In genomic region chr17:82414548-82415281, GRCh38 we compare ENCODE assay signal across 8 cellular contexts. TPM values are rescaled to one million over a fixed set of nuclear protein-coding genes. Genes with fewer than 3 reads are reported as not detected.
A peak's percentile ranks its signal among the peaks of the same experiment; 100 is the strongest.
DNase-seq lines count a peak whose midpoint lies in the region; ATAC-seq and TF ChIP-seq lines count a peak whose summit lies in the region.

No MANE protein-coding gene starts in this region.

- no peaks in the 10 kb centered on the region for H3K36me3 ChIP-seq in Karpas-422 (ENCODE audit: insufficient read depth, low read length)
- no peaks in the 10 kb centered on the region for H3K36me3 ChIP-seq in gastrocnemius medialis

- peak; percentile 74 to 77 for ATAC-seq in right cardiac atrium
- ATAC-seq in gastrocnemius medialis = peak; percentile 49
- ATAC-seq in GM19467 (IDR thresholded peaks at IDR 0.05; ENCODE audit: unreplicated experiment) = no peak

- no peak overlapping the region for H3K27ac ChIP-seq in Karpas-422 (ENCODE audit: low read length)
- no peak overlapping the region for H3K27ac ChIP-seq in right cardiac atrium (ENCODE audit: low read length)
- no peak overlapping the region for H3K27ac ChIP-seq in gastrocnemius medialis

- TF ChIP-seq POLR2A in gastrocnemius medialis (IDR thresholded peaks at IDR 0.05) = no peak

- H4K20me1 ChIP-seq in Karpas-422 (ENCODE audit: insufficient read depth, low read depth, low read length) = peaks cover 18% of the 10 kb centered on the region; the same call in 1 of the 2 replicates

- intact Hi-C loops in right cardiac atrium (cut with DNase I) = loop anchor here in 3 of 4 donors (1.0 to 10.0 kb wide), 3 partner anchors 60 to 63 kb away; partner anchors contain the start of gene TEX19 (in 1 of the 3)
- intact Hi-C loops in gastrocnemius medialis (cut with DNase I; ENCODE audit: low total_unique reads) = loop anchor here (1.0 to 10.0 kb wide), 3 partner anchors 62 to 210 kb away; no protein-coding TSS in a partner anchor

- no peak overlapping the region for H3K9ac ChIP-seq in Karpas-422 (ENCODE audit: low read length)

- H3K9me3 ChIP-seq in Karpas-422 (ENCODE audit: low read length) (no peaks in the 10 kb centered on the region), right cardiac atrium (ENCODE audit: control insufficient read depth, low read length) (no peaks in the 10 kb centered on the region), gastrocnemius medialis (no peaks in the 10 kb centered on the region)

- H3K4me1 ChIP-seq in Karpas-422 (ENCODE audit: low read length) = peaks cover 14% of the 10 kb centered on the region
- H3K4me1 ChIP-seq in right cardiac atrium (ENCODE audit: control insufficient read depth, insufficient read depth, low read length) = peaks cover 3% of the 10 kb centered on the region
- peaks cover 16 to 19% of the 10 kb centered on the region in 2 donors for H3K4me1 ChIP-seq in gastrocnemius medialis

- peak; percentile 74 to 86 (median 79) for TF ChIP-seq CTCF in gastrocnemius medialis (IDR thresholded peaks at IDR 0.05 in 4 of 5, conservative IDR thresholded peaks at IDR 0.05 in 1 of 5)

- H2AFZ ChIP-seq in Karpas-422 (ENCODE audit: low read length) = no peak overlapping the region

- H3K27me3 ChIP-seq in Karpas-422 (ENCODE audit: low read length) = no peaks in the 10 kb centered on the region
- H3K27me3 ChIP-seq in right cardiac atrium (ENCODE audit: control insufficient read depth, insufficient read depth) = no peaks in the 10 kb centered on the region
- H3K27me3 ChIP-seq in gastrocnemius medialis = no peaks in the 10 kb centered on the region

- peak; percentile 78 for DNase-seq in COLO829 (ENCODE audit: low spot score)
- DNase-seq in Karpas-422 = peak; percentile 87
- peak; percentile 37 for DNase-seq in T1000 (lab: John Stamatoyannopoulos, UW)
- peak in 37 of 56 donors; percentile 7 to 73 (median 43) for DNase-seq in amygdala (lab: John Stamatoyannopoulos, UW)
- DNase-seq in right cardiac atrium = peak; percentile 69 to 91 (median 91)
- peak in 1 of 2 donors; percentile 50 for DNase-seq in gastrocnemius medialis
- no peak for DNase-seq in NCI-H1105 treated with DMSO at 0.1 percent for 48 hours (lab: John Stamatoyannopoulos, UW)

- in situ Hi-C loops in gastrocnemius medialis (cut with MboI; ENCODE audit: low sequenced_read_pairs in 4 of 4) = loop anchor here in 3 of 4 donors (5.0 to 10.0 kb wide), 2 partner anchors 60 to 62 kb away; partner anchors contain the start of gene TEX19 (in 1 of the 3)

- 0 out of 2 replicates have a peak, but pooled peaks cover 6% of the 10 kb centered on the region for H3K79me2 ChIP-seq in Karpas-422 (ENCODE audit: low read length)

- H3K4me2 ChIP-seq in Karpas-422 (ENCODE audit: low read depth, low read length, poor library complexity, severe bottlenecking) = peak overlapping the region; percentile 35

- no peaks in the 10 kb centered on the region for H3K9me2 ChIP-seq in Karpas-422 (replicated peaks; ENCODE audit: insufficient read depth, low read length)

- 21% methylated on average over 38 of the region's 38 CpGs for WGBS in right cardiac atrium

- H3K4me3 ChIP-seq in Karpas-422 (ENCODE audit: low read length) = no peak overlapping the region
- H3K4me3 ChIP-seq in right cardiac atrium (ENCODE audit: low read length) = no peak overlapping the region
- H3K4me3 ChIP-seq in gastrocnemius medialis = no peak overlapping the region

RNA-seq across cellular contexts. Expression of gene HEXD, which starts 3.4 kb away (rescaled TPM):
- total RNA-seq in Karpas-422 (2014; rRNA removed; shearing (Covaris generic); ENCODE audit: low replicate concordance) = 21.7 and 55.7 TPM in 2 replicates
- total RNA-seq in right cardiac atrium (10 to 100 TPM; 13.6 to 24.4 (median 18.7) TPM), gastrocnemius medialis (10 to 100 TPM; 15.5 to 35.1 (median 22.5) TPM)
- 22.5 TPM for polyA plus RNA-seq in right cardiac atrium

RNA-seq across cellular contexts. Expression of gene OGFOD3, which starts 3.7 kb away (rescaled TPM):
- total RNA-seq in Karpas-422 (2014; rRNA removed; shearing (Covaris generic); ENCODE audit: low replicate concordance) = 14.8 and 17.9 TPM in 2 replicates
- 10 to 100 TPM; 27.9 to 34.0 (median 30.5) TPM for total RNA-seq in right cardiac atrium
- 28.9 TPM for polyA plus RNA-seq in right cardiac atrium
- 10 to 100 TPM; 25.8 to 72.1 (median 27.7) TPM for total RNA-seq in gastrocnemius medialis

RNA-seq across cellular contexts. Expression of gene CYBC1, which starts 35.8 kb away (rescaled TPM):
- total RNA-seq in Karpas-422 (2014; rRNA removed; shearing (Covaris generic); ENCODE audit: low replicate concordance) = 92.4 and 147 TPM in 2 replicates
- total RNA-seq in right cardiac atrium = 10 to 100 TPM; 31.0 to 34.7 (median 33.5) TPM
- polyA plus RNA-seq in right cardiac atrium = 20.8 TPM
- total RNA-seq in gastrocnemius medialis = 10 to 100 TPM; 17.3 to 29.8 (median 19.3) TPM

RNA-seq across cellular contexts. Expression of gene UTS2R, which starts 43.1 kb away (rescaled TPM):
- total RNA-seq in Karpas-422 (2014; rRNA removed; shearing (Covaris generic); ENCODE audit: low replicate concordance) = not detected in 2 replicates
- total RNA-seq in right cardiac atrium (1 to 10 TPM; 2.3 to 7.5 (median 4.6) TPM), gastrocnemius medialis (not detected)
- polyA plus RNA-seq in right cardiac atrium = 1.0 TPM

RNA-seq across cellular contexts. Expression of gene NARF, which starts 43.8 kb away (rescaled TPM):
- total RNA-seq in Karpas-422 (2014; rRNA removed; shearing (Covaris generic); ENCODE audit: low replicate concordance) = 43.3 and 53.5 TPM in 2 replicates
- total RNA-seq in right cardiac atrium (10 to 100 TPM; 67.4 to 99.6 (median 77.1) TPM), gastrocnemius medialis (10 to 100 TPM; 29.6 to 63.4 (median 49.0) TPM)
- polyA plus RNA-seq in right cardiac atrium = 79.1 TPM
